Comparison of ENCODE assay signal across 14 cellular contexts in genomic region chr5:59040804-59041201, GRCh38.
DNase-seq lines count a peak whose midpoint lies in the region; ATAC-seq lines count a peak whose summit lies in the region.
"Had no signal": no experiment of that assay in that cellular context is flagged by ENCODE, and none has a peak within 500 bp of the region (broad histone marks: within the 10 kb centered on the region; RNA-seq: fewer than 3 reads in every experiment).

No MANE protein-coding gene starts in this region.

- CTCF ChIA-PET in activated CD4-positive, alpha-beta T cell treated with anti-CD3 and anti-CD28 coated beads, Interleukin-2, amount 10 ng/mL, durations not matched to agents 7 days and 5 days (lab: Charles Lee), result interaction anchor here (1.2 to 3.5 kb wide), 5 partner anchors 16 to 154 kb away, joined by 3 to 12 read pairs (median 5); no protein-coding TSS in a partner anchor

- H3K4me1 Mint-ChIP-seq in activated CD4-positive, alpha-beta T cell treated with anti-CD3 and anti-CD28 coated beads, Interleukin-2, amount 10 ng/mL, durations not matched to agents 7 days and 5 days, result peaks cover 31% of the 10 kb centered on the region
- H3K4me1 Mint-ChIP-seq in central memory CD8-positive, alpha-beta T cell, result peaks cover 38% of the 10 kb centered on the region
- peaks cover 19% of the 10 kb centered on the region for H3K4me1 Mint-ChIP-seq in stimulated activated effector memory CD8-positive, alpha-beta T cell treated with anti-CD3 and anti-CD28 coated beads, Interleukin-12 subunit alpha, Interleukin-12 subunit beta, amount 100 ng/mL, for 72 hours

- POLR2A ChIA-PET in activated CD4-positive, alpha-beta T cell treated with anti-CD3 and anti-CD28 coated beads, Interleukin-2, amount 10 ng/mL, durations not matched to agents 7 days and 5 days (lab: Charles Lee), result no interaction called here

- ATAC-seq in central memory CD8-positive, alpha-beta T cell (replicated peaks; ENCODE audit: extremely low read depth, poor library complexity, severe bottlenecking), result no peak
- ATAC-seq in stimulated activated effector memory CD8-positive, alpha-beta T cell treated with anti-CD3 and anti-CD28 coated beads, Interleukin-12 subunit alpha, Interleukin-12 subunit beta, amount 100 ng/mL, for 72 hours, result no peak
- ATAC-seq: K562 had no signal

- peak overlapping the region; percentile 84 for H3K4me3 Mint-ChIP-seq in activated CD4-positive, alpha-beta T cell treated with anti-CD3 and anti-CD28 coated beads, Interleukin-2, amount 10 ng/mL, durations not matched to agents 7 days and 5 days
- H3K4me3 Mint-ChIP-seq in central memory CD8-positive, alpha-beta T cell, result peak overlapping the region; percentile 92
- H3K4me3 Mint-ChIP-seq in stimulated activated effector memory CD8-positive, alpha-beta T cell treated with anti-CD3 and anti-CD28 coated beads, Interleukin-12 subunit alpha, Interleukin-12 subunit beta, amount 100 ng/mL, for 72 hours, result peak overlapping the region; percentile 87

- no peaks in the 10 kb centered on the region for H3K27me3 Mint-ChIP-seq in activated CD4-positive, alpha-beta T cell treated with anti-CD3 and anti-CD28 coated beads, Interleukin-2, amount 10 ng/mL, durations not matched to agents 7 days and 5 days
- no peaks in the 10 kb centered on the region for H3K27me3 Mint-ChIP-seq in central memory CD8-positive, alpha-beta T cell

- H3K27ac Mint-ChIP-seq in activated CD4-positive, alpha-beta T cell treated with anti-CD3 and anti-CD28 coated beads, Interleukin-2, amount 10 ng/mL, durations not matched to agents 7 days and 5 days, result peak overlapping the region; percentile 99
- peak overlapping the region; percentile 96 for H3K27ac Mint-ChIP-seq in central memory CD8-positive, alpha-beta T cell (ENCODE audit: low read depth)
- H3K27ac Mint-ChIP-seq in stimulated activated effector memory CD8-positive, alpha-beta T cell treated with anti-CD3 and anti-CD28 coated beads, Interleukin-12 subunit alpha, Interleukin-12 subunit beta, amount 100 ng/mL, for 72 hours, result peak overlapping the region; percentile 96

- H3K36me3 Mint-ChIP-seq in activated CD4-positive, alpha-beta T cell treated with anti-CD3 and anti-CD28 coated beads, Interleukin-2, amount 10 ng/mL, durations not matched to agents 7 days and 5 days (ENCODE audit: low read depth), result peaks cover 32% of the 10 kb centered on the region
- peaks cover 15% of the 10 kb centered on the region for H3K36me3 Mint-ChIP-seq in central memory CD8-positive, alpha-beta T cell (ENCODE audit: insufficient read depth)
- peaks cover 39% of the 10 kb centered on the region for H3K36me3 Mint-ChIP-seq in stimulated activated effector memory CD8-positive, alpha-beta T cell treated with anti-CD3 and anti-CD28 coated beads, Interleukin-12 subunit alpha, Interleukin-12 subunit beta, amount 100 ng/mL, for 72 hours

- H3K9me3 Mint-ChIP-seq in activated CD4-positive, alpha-beta T cell treated with anti-CD3 and anti-CD28 coated beads, Interleukin-2, amount 10 ng/mL, durations not matched to agents 7 days and 5 days, result peaks cover 3% of the 10 kb centered on the region
- H3K9me3 Mint-ChIP-seq in central memory CD8-positive, alpha-beta T cell, result no peaks in the 10 kb centered on the region
- H3K9me3 Mint-ChIP-seq in stimulated activated effector memory CD8-positive, alpha-beta T cell treated with anti-CD3 and anti-CD28 coated beads, Interleukin-12 subunit alpha, Interleukin-12 subunit beta, amount 100 ng/mL, for 72 hours, result no peaks in the 10 kb centered on the region

- DNase-seq in activated CD4-positive, alpha-beta T cell treated with anti-CD3 and anti-CD28 coated beads, Interleukin-2, amount 10 ng/mL, durations not matched to agents 7 days and 5 days, result no peak
- DNase-seq in activated CD4-positive, alpha-beta T cell treated with anti-CD3 and anti-CD28 coated beads, Interleukin-2, amount 50 U/mL, for 48 hours, result no peak
- DNase-seq in NCI-H69 (lab: John Stamatoyannopoulos, UW), result peak; percentile 55
- DNase-seq in central memory CD8-positive, alpha-beta T cell (ENCODE audit: low spot score in 2 of 2), result no peak
- no peak for DNase-seq in stimulated activated effector memory CD8-positive, alpha-beta T cell treated with anti-CD3 and anti-CD28 coated beads, Interleukin-12 subunit alpha, Interleukin-12 subunit beta, amount 100 ng/mL, for 72 hours (ENCODE audit: low spot score in 2 of 2)
- DNase-seq in hypothalamus (lab: John Stamatoyannopoulos, UW), result no peak
- no peak for DNase-seq in AG08395 (ENCODE audit: low spot score)
- no peak for DNase-seq in dedifferentiated amniotic fluid mesenchymal stem cell (ENCODE audit: extremely low spot score)
- DNase-seq: activated effector memory CD4-positive, alpha-beta T cell treated with anti-CD3 and anti-CD28 coated beads, Interleukin-2, amount 50 U/mL, for 16 hours; DND-41; glutamatergic neuron; left cardiac atrium; NCI-H1694 treated with DMSO at 0.1 percent for 48 hours had no signal
